Comparison of ENCODE assay signal across 9 cellular contexts in the genomic region with DNA sequence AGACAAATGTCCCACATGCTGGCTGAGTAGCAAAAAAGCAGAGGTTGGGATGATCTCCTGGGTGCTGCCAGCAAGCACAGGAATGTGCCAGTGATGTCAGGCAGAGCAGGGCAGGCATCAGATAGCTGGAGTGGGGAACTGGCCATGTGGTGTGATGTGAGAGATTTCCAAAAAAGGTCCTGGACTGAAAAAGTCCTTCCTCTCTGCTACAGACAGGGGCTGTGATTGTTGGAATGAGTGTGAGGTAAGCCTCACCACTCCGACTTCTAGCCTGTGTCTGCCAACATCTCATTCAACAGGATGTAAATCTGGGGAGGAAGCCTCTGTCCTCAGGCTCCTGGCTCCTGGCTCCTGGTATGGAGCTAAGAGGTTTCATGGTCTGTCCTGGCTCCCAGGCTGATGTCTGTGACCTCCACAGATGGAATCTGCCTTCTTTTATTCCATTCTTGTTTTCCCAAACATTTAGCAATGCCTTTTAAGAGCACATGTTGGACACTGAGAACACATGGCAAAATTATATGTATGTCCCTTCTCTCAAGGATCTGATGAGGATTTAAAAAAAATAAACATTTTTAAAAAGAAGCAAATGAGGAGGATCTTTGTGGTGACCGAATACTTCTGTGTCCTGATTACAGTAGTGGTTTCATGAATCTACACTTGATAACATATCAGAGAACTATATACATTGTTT. TPM values are rescaled to one million over a fixed set of nuclear protein-coding genes. Genes with fewer than 3 reads are reported as not detected.
DNase-seq lines count a peak whose midpoint lies in the region; ATAC-seq and TF ChIP-seq lines count a peak whose summit lies in the region.
"Had no signal": no experiment of that assay in that cellular context is flagged by ENCODE, and none has a peak within 500 bp of the region (broad histone marks: within the 10 kb centered on the region; RNA-seq: fewer than 3 reads in every experiment).

No MANE protein-coding gene starts in this region.

- no peak overlapping the region for H3K27ac ChIP-seq in upper lobe of left lung

- H3K4me1 ChIP-seq in upper lobe of left lung (peaks cover 0 to 7% (median 0%) of the 10 kb centered on the region in 4 donors), BE2C (no peaks in the 10 kb centered on the region)

- no peaks in the 10 kb centered on the region for H3K36me3 ChIP-seq in upper lobe of left lung
- H3K36me3 ChIP-seq in BE2C: no peaks in the 10 kb centered on the region

- TF ChIP-seq EP300 in Ishikawa (IDR thresholded peaks at IDR 0.05; ENCODE audit: borderline replicate concordance) (no peak; the same call in 1 of the 2 replicates), upper lobe of left lung (IDR thresholded peaks at IDR 0.05) (no peak)

- TF ChIP-seq CTCF in upper lobe of left lung (IDR thresholded peaks at IDR 0.05) (no peak), BE2C (IDR thresholded peaks at IDR 0.05; ENCODE audit: low read depth, low read length) (no peak)

- H3K4me3 ChIP-seq in upper lobe of left lung (no peak overlapping the region), BE2C (ENCODE audit: low read depth, low read length) (no peak overlapping the region)

- TF ChIP-seq RAD21 in Ishikawa (IDR thresholded peaks at IDR 0.05; ENCODE audit: low read depth): no peak

- TF ChIP-seq POLR2A in upper lobe of left lung (IDR thresholded peaks at IDR 0.05): no peak

- H3K9me3 ChIP-seq in upper lobe of left lung (no peaks in the 10 kb centered on the region), BE2C (no peaks in the 10 kb centered on the region)

- intact Hi-C loops in left colon (cut with DNase I, micrococcal nuclease): no loop called here

- ATAC-seq in left colon (peak; percentile 29), upper lobe of left lung (ENCODE audit: low FRiP score in 2 of 2) (peak; percentile 65 to 74), HG02623 (IDR thresholded peaks at IDR 0.05; ENCODE audit: unreplicated experiment) (no peak)

- H3K27me3 ChIP-seq in upper lobe of left lung (no peaks in the 10 kb centered on the region), BE2C (no peaks in the 10 kb centered on the region)

- WGBS in upper lobe of left lung, 2 donors: 67% methylated on average over 2 of the region's 2 CpGs

- peak; percentile 59 for DNase-seq in dermis blood vessel endothelial cell
- peak in 1 of 2 donors; percentile 67 for DNase-seq in left colon
- no peak for DNase-seq in upper lobe of left lung
- DNase-seq in NCI-H1417 treated with DMSO at 0.1 percent for 48 hours (lab: John Stamatoyannopoulos, UW): no peak
- no peak for DNase-seq in BE2C
- DNase-seq in activated gamma-delta T cell treated with Interleukin-2 at 50 U/mL for 16 hours: no peak
- DNase-seq: activated naive CD4-positive, alpha-beta T cell treated with anti-CD3 and anti-CD28 coated beads, Interleukin-2, amount 50 U/mL, for 16 hours had no signal

TF ChIP-seq in Ishikawa, 13 proteins besides CTCF, POLR2A, EP300 and RAD21:
- TF ChIP-seq ZBTB7A (IDR thresholded peaks at IDR 0.05; ENCODE audit: low read depth) (no peak), CREB1 (IDR thresholded peaks at IDR 0.05; ENCODE audit: low read depth) (no peak)
- TF ChIP-seq, protein P1, sequence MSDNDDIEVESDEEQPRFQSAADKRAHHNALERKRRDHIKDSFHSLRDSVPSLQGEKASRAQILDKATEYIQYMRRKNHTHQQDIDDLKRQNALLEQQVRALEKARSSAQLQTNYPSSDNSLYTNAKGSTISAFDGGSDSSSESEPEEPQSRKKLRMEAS (IDR thresholded peaks at IDR 0.05): peak; percentile 40; the same call in 1 of the 2 replicates

RNA-seq across cellular contexts. Expression of a gene that starts 50.1 kb away (rescaled TPM):
- total RNA-seq in dermis blood vessel endothelial cell (75.9 and 91.6 TPM in 2 replicates), left colon (10 to 100 TPM; 34.2 to 67.7 TPM), upper lobe of left lung (10 to 100 TPM; 11.1 to 31.7 (median 17.6) TPM)
- 12.4 TPM for polyA plus RNA-seq in BE2C (2012; ENCODE audit: insufficient read depth, insufficient read length, low read depth)
